In the genomic region with DNA sequence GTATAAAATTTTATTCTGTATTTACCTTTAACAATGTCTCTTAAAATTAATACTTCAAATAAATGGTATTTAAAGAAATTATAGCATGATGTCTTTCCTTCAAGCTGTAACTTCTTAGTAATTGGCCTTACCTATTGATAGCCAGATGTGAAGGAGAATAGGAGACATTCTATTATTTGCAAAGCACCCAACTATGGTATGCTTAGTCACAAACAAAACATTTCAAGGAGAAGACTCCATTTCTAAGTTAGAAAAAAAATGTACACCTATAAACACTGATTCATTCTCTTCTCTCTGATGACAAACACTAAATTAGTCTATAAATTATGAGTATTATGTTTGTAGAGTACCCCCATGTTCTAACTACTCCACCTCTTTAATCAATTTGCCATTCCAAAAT, we compare ENCODE assay signal across 28 cellular contexts.
"Had no signal": no experiment of that assay in that cellular context is flagged by ENCODE, and none has a peak within 500 bp of the region (broad histone marks: within the 10 kb centered on the region; RNA-seq: fewer than 3 reads in every experiment).

No MANE protein-coding gene starts in this region.

- H3K4me1 ChIP-seq: stomach, suprapubic skin, testis, tibial artery, tibial nerve, transverse colon, upper lobe of left lung, upper lobe of right lung, uterus, vagina had no signal

- H3K27ac ChIP-seq: stomach, suprapubic skin, testis, thoracic aorta, tibial artery, tibial nerve, transverse colon, upper lobe of left lung, upper lobe of right lung, uterus, vagina had no signal

- H3K9me3 ChIP-seq: stomach, suprapubic skin, testis, thoracic aorta, thyroid gland, tibial artery, tibial nerve, transverse colon, upper lobe of left lung, upper lobe of right lung, uterus, vagina had no signal

- H3K36me3 ChIP-seq: stomach, suprapubic skin, thoracic aorta, thyroid gland, tibial artery, tibial nerve, transverse colon, upper lobe of left lung, upper lobe of right lung, uterus, vagina had no signal

- H3K27ac Mint-ChIP-seq: stimulated activated effector memory CD8-positive, alpha-beta T cell treated with anti-CD3 and anti-CD28 coated beads, Interleukin-12 subunit alpha, Interleukin-12 subunit beta, amount 100 ng/mL, for 72 hours; stimulated activated memory B cell treated with anti-CD40 and anti-IgM and Interleukin-4, amounts not matched to agents 10 μg/mL and 1 μg/mL and 100 μg/mL, for 72 hours; stimulated activated naive B cell treated with anti-CD40 and anti-IgM and Interleukin-4, amounts not matched to agents 10 μg/mL and 1 μg/mL and 100 μg/mL, for 72 hours; stimulated activated naive CD8-positive, alpha-beta T cell treated with anti-CD3 and anti-CD28 coated beads, Interleukin-15, amount 100 ng/mL, for 72 hours; stimulated activated naive CD8-positive, alpha-beta T cell treated with anti-CD3 and anti-CD28 coated beads, Interleukin-15, Interleukin-2, amounts not matched to agents 100 ng/mL and 50 ng/mL, for 24 hours; type B pancreatic cell had no signal

- H3K36me3 Mint-ChIP-seq: stimulated activated effector memory CD8-positive, alpha-beta T cell treated with anti-CD3 and anti-CD28 coated beads, Interleukin-12 subunit alpha, Interleukin-12 subunit beta, amount 100 ng/mL, for 72 hours; stimulated activated memory B cell treated with anti-CD40 and anti-IgM and Interleukin-4, amounts not matched to agents 10 μg/mL and 1 μg/mL and 100 μg/mL, for 72 hours; stimulated activated naive B cell treated with anti-CD40 and anti-IgM and Interleukin-4, amounts not matched to agents 10 μg/mL and 1 μg/mL and 100 μg/mL, for 72 hours; type B pancreatic cell had no signal

- H3K27me3 ChIP-seq: stomach, suprapubic skin, testis, thyroid gland, tibial artery, tibial nerve, transverse colon, upper lobe of left lung, uterus, vagina had no signal

- H3K4me3 Mint-ChIP-seq: stimulated activated effector memory CD8-positive, alpha-beta T cell treated with anti-CD3 and anti-CD28 coated beads, Interleukin-12 subunit alpha, Interleukin-12 subunit beta, amount 100 ng/mL, for 72 hours; stimulated activated memory B cell treated with anti-CD40 and anti-IgM and Interleukin-4, amounts not matched to agents 10 μg/mL and 1 μg/mL and 100 μg/mL, for 72 hours; stimulated activated naive B cell treated with anti-CD40 and anti-IgM and Interleukin-4, amounts not matched to agents 10 μg/mL and 1 μg/mL and 100 μg/mL, for 72 hours; stimulated activated naive CD8-positive, alpha-beta T cell treated with anti-CD3 and anti-CD28 coated beads, Interleukin-15, amount 100 ng/mL, for 72 hours; stimulated activated naive CD8-positive, alpha-beta T cell treated with anti-CD3 and anti-CD28 coated beads, Interleukin-15, Interleukin-2, amounts not matched to agents 100 ng/mL and 50 ng/mL, for 24 hours; type B pancreatic cell had no signal

- DNase-seq: stimulated activated CD4-positive, alpha-beta T cell treated with anti-CD3 and anti-CD28 coated beads, Interleukin-2, amount 100 ng/mL, for 48 hours; stimulated activated CD4-positive, alpha-beta T cell treated with anti-CD3 and anti-CD28 coated beads, Interleukin-4, amount 100 ng/mL, for 1 hour; stimulated activated CD4-positive, alpha-beta T cell treated with anti-CD3 and anti-CD28 coated beads, Interleukin-4, amount 100 ng/mL, for 24 hours; stimulated activated CD4-positive, alpha-beta T cell treated with anti-CD3 and anti-CD28 coated beads, Interleukin-4, amount 100 ng/mL, for 4 hours; stimulated activated CD8-positive, alpha-beta memory T cell treated with anti-CD3 and anti-CD28 coated beads, Interleukin-4, amount 100 ng/mL, for 48 hours; stimulated activated naive B cell treated with anti-CD40 and anti-IgM and Interleukin-4, amounts not matched to agents 10 μg/mL and 1 μg/mL and 100 μg/mL, for 72 hours; stimulated activated naive CD4-positive, alpha-beta T cell; stimulated activated naive CD4-positive, alpha-beta T cell treated with Interleukin-2 at 50 U/mL for 16 hours; stimulated activated naive CD8-positive, alpha-beta T cell treated with anti-CD3 and anti-CD28 coated beads, Interleukin-15, amount 100 ng/mL, for 72 hours; stimulated activated naive CD8-positive, alpha-beta T cell treated with anti-CD3 and anti-CD28 coated beads, Interleukin-15, Interleukin-2, amounts not matched to agents 100 U/mL and 50 U/mL, for 24 hours; stomach; substantia nigra; testis; tibial artery; transverse colon; trophoblast cell; upper lobe of left lung; upper lobe of right lung; uterus had no signal

- H3K4me1 Mint-ChIP-seq: stimulated activated effector memory CD8-positive, alpha-beta T cell treated with anti-CD3 and anti-CD28 coated beads, Interleukin-12 subunit alpha, Interleukin-12 subunit beta, amount 100 ng/mL, for 72 hours; stimulated activated memory B cell treated with anti-CD40 and anti-IgM and Interleukin-4, amounts not matched to agents 10 μg/mL and 1 μg/mL and 100 μg/mL, for 72 hours; stimulated activated naive B cell treated with anti-CD40 and anti-IgM and Interleukin-4, amounts not matched to agents 10 μg/mL and 1 μg/mL and 100 μg/mL, for 72 hours; stimulated activated naive CD8-positive, alpha-beta T cell treated with anti-CD3 and anti-CD28 coated beads, Interleukin-15, amount 100 ng/mL, for 72 hours had no signal

- H3K9me3 Mint-ChIP-seq: stimulated activated effector memory CD8-positive, alpha-beta T cell treated with anti-CD3 and anti-CD28 coated beads, Interleukin-12 subunit alpha, Interleukin-12 subunit beta, amount 100 ng/mL, for 72 hours; stimulated activated naive B cell treated with anti-CD40 and anti-IgM and Interleukin-4, amounts not matched to agents 10 μg/mL and 1 μg/mL and 100 μg/mL, for 72 hours; stimulated activated naive CD8-positive, alpha-beta T cell treated with anti-CD3 and anti-CD28 coated beads, Interleukin-15, amount 100 ng/mL, for 72 hours; stimulated activated naive CD8-positive, alpha-beta T cell treated with anti-CD3 and anti-CD28 coated beads, Interleukin-15, Interleukin-2, amounts not matched to agents 100 ng/mL and 50 ng/mL, for 24 hours; type B pancreatic cell had no signal

- H3K4me3 ChIP-seq: stomach, suprapubic skin, testis, thoracic aorta, thyroid gland, tibial artery, tibial nerve, transverse colon, upper lobe of left lung, upper lobe of right lung, uterus, vagina had no signal

- H3K27me3 Mint-ChIP-seq: stimulated activated memory B cell treated with anti-CD40 and anti-IgM and Interleukin-4, amounts not matched to agents 10 μg/mL and 1 μg/mL and 100 μg/mL, for 72 hours; stimulated activated naive B cell treated with anti-CD40 and anti-IgM and Interleukin-4, amounts not matched to agents 10 μg/mL and 1 μg/mL and 100 μg/mL, for 72 hours; stimulated activated naive CD8-positive, alpha-beta T cell treated with anti-CD3 and anti-CD28 coated beads, Interleukin-15, Interleukin-2, amounts not matched to agents 100 ng/mL and 50 ng/mL, for 24 hours had no signal

- ATAC-seq: stimulated activated effector memory CD8-positive, alpha-beta T cell treated with anti-CD3 and anti-CD28 coated beads, Interleukin-12 subunit alpha, Interleukin-12 subunit beta, amount 100 ng/mL, for 72 hours; stimulated activated memory B cell treated with anti-CD40 and anti-IgM and Interleukin-4, amounts not matched to agents 10 μg/mL and 1 μg/mL and 100 μg/mL, for 72 hours; stimulated activated naive B cell treated with anti-CD40 and anti-IgM and Interleukin-4, amounts not matched to agents 10 μg/mL and 1 μg/mL and 100 μg/mL, for 72 hours; stimulated activated naive CD8-positive, alpha-beta T cell treated with anti-CD3 and anti-CD28 coated beads, Interleukin-15, amount 100 ng/mL, for 72 hours; stimulated activated naive CD8-positive, alpha-beta T cell treated with anti-CD3 and anti-CD28 coated beads, Interleukin-15, Interleukin-2, amounts not matched to agents 100 U/mL and 50 U/mL, for 24 hours; upper lobe of right lung had no signal
